22 cellular contexts compared by ENCODE assay signal in the genomic region with DNA sequence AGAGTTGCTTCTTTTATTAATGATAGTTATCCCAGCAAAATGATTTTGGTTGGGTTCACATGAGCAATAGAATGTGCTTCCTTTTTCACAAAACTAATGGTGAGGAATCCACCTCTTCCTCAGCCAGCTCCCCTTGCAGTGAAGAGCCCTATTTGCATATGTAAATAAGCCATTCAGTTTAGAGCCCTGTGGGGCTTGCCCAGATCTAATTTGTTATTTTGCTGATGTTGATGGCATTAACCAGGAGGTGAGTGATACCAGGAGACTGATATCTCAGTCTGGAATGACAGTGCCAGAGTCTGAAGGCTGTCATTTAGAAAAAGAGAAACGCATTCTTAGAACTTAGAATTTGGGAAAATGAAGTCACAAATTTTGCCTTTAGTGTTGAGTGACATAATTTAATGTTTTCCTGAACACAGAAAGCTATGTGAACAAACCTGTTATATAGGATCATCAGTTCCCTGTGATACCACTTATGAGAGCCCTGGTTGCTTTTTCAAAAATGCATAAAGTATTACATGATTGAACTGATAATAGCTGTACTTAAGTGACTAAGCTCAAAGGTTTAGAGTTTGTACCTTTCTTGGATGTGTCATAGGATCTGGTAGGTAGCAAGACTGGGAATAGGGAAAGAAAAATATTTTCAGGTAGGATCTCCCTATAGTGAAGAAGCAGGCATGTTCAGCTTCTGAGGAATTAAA.
"Had no signal": no experiment of that assay in that cellular context is flagged by ENCODE, and none has a peak within 500 bp of the region (broad histone marks: within the 10 kb centered on the region; RNA-seq: fewer than 3 reads in every experiment).

No MANE protein-coding gene starts in this region.

- H3K4me1 ChIP-seq: adrenal gland, prostate gland, suprapubic skin had no signal

- H3K4me1 Mint-ChIP-seq: activated B cell treated with CpG ODN at 0.5 μM for 24 hours; activated naive CD4-positive, alpha-beta T cell treated with anti-CD3 and anti-CD28 coated beads, Interleukin-2, amount 50 U/mL, for 24 hours had no signal

- FAIRE-seq: TTC549 had no signal

- H3K27ac Mint-ChIP-seq: activated B cell treated with CpG ODN at 0.5 μM for 24 hours; activated naive CD4-positive, alpha-beta T cell treated with anti-CD3 and anti-CD28 coated beads, Interleukin-2, amount 50 U/mL, for 24 hours; endodermal cell; stimulated activated naive CD8-positive, alpha-beta T cell treated with anti-CD3 and anti-CD28 coated beads, Interleukin-15, Interleukin-2, amounts not matched to agents 100 ng/mL and 50 ng/mL, for 24 hours had no signal

- DNase-seq: activated B cell treated with CpG ODN at 0.5 μM for 24 hours; activated effector memory CD4-positive, alpha-beta T cell treated with Interleukin-2 at 50 U/mL for 16 hours; adrenal gland; dorsolateral prefrontal cortex; endodermal cell; erythroblast; islet precursor cell; mesenchymal stem cell; occipital lobe; right cardiac atrium; stimulated activated CD4-positive, alpha-beta T cell treated with anti-CD3 and anti-CD28 coated beads, Interleukin-4, amount 100 ng/mL, for 4 hours; stimulated activated CD8-positive, alpha-beta memory T cell treated with anti-CD3 and anti-CD28 coated beads, Interleukin-4, amount 100 ng/mL, for 48 hours; SW 1271; upper lobe of left lung had no signal

- H3K27ac ChIP-seq: adrenal gland, dorsolateral prefrontal cortex, hepatocyte, prostate gland, skin epidermis, suprapubic skin, upper lobe of left lung had no signal

- H3K36me3 Mint-ChIP-seq: activated naive CD4-positive, alpha-beta T cell treated with anti-CD3 and anti-CD28 coated beads, Interleukin-2, amount 50 U/mL, for 24 hours; natural killer cell treated with Interleukin-12 subunit alpha and Interleukin-12 subunit beta and Interleukin-15 and Interleukin-18, amount 100 ng/mL, for 72 hours had no signal

- H3K9me3 ChIP-seq: adrenal gland, prostate gland, suprapubic skin, upper lobe of left lung had no signal

- H3K79me2 ChIP-seq: hepatocyte had no signal

- H2AFZ ChIP-seq: hepatocyte had no signal

- H3K27me3 ChIP-seq: adrenal gland, dorsolateral prefrontal cortex, hepatocyte, suprapubic skin, upper lobe of left lung had no signal

- H3K4me3 ChIP-seq: adrenal gland, dorsolateral prefrontal cortex, hepatocyte, prostate gland, skin epidermis, suprapubic skin, upper lobe of left lung had no signal

- H3K9me3 Mint-ChIP-seq: activated B cell treated with CpG ODN at 0.5 μM for 24 hours; activated naive CD4-positive, alpha-beta T cell treated with anti-CD3 and anti-CD28 coated beads, Interleukin-2, amount 50 U/mL, for 24 hours; endodermal cell; natural killer cell treated with Interleukin-12 subunit alpha and Interleukin-12 subunit beta and Interleukin-15 and Interleukin-18, amount 100 ng/mL, for 72 hours; stimulated activated naive CD8-positive, alpha-beta T cell treated with anti-CD3 and anti-CD28 coated beads, Interleukin-15, Interleukin-2, amounts not matched to agents 100 ng/mL and 50 ng/mL, for 24 hours had no signal

- H3K4me2 ChIP-seq: hepatocyte had no signal

- H3K4me3 Mint-ChIP-seq: activated B cell treated with CpG ODN at 0.5 μM for 24 hours; activated naive CD4-positive, alpha-beta T cell treated with anti-CD3 and anti-CD28 coated beads, Interleukin-2, amount 50 U/mL, for 24 hours; endodermal cell; natural killer cell treated with Interleukin-12 subunit alpha and Interleukin-12 subunit beta and Interleukin-15 and Interleukin-18, amount 100 ng/mL, for 72 hours; stimulated activated naive CD8-positive, alpha-beta T cell treated with anti-CD3 and anti-CD28 coated beads, Interleukin-15, Interleukin-2, amounts not matched to agents 100 ng/mL and 50 ng/mL, for 24 hours had no signal

- H3K36me3 ChIP-seq: adrenal gland, prostate gland, suprapubic skin, upper lobe of left lung had no signal
